1 cellular context compared by ENCODE assay signal in the genomic region with DNA sequence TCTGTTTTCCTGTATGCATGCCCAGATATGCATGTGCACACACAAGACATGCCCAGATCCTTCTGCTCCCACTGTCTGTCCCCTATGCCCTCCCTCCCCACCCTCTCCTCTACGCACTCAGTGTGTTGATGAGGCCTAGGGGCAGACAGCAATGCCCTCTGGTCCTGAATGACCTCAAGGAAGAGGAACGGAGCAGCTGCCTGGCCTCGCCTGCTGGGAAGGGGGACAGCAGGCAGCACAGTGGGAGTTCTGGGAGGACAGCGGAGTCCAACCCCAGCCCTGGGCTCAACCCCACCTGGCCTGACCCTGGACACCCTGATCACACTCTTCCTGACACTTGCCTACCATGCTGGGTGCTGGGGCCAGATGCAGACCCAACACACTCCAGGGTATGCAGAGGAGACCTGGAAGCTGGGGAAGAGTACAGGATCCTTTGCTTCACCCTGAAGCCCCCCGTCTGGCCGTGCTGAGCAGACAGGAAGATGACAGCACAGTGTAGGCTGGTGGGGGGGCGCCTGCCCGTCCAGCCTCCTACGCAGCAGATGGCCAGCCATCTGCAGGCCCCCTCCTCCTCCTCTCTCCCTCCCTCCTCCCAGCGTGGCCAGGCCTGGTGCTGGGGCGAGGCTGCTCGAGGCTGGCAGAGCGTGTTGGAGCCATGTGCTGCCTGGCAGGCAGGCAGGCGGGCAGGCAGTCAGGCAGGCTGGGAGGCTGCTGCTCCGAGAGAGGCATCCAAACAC.
TF ChIP-seq lines count a peak whose summit lies in the region.

No MANE protein-coding gene starts in this region.

TF ChIP-seq in GM23338, 12 proteins besides CTCF, POLR2A, EP300 and RAD21 (continued from another document):
- TF ChIP-seq, protein P1, sequence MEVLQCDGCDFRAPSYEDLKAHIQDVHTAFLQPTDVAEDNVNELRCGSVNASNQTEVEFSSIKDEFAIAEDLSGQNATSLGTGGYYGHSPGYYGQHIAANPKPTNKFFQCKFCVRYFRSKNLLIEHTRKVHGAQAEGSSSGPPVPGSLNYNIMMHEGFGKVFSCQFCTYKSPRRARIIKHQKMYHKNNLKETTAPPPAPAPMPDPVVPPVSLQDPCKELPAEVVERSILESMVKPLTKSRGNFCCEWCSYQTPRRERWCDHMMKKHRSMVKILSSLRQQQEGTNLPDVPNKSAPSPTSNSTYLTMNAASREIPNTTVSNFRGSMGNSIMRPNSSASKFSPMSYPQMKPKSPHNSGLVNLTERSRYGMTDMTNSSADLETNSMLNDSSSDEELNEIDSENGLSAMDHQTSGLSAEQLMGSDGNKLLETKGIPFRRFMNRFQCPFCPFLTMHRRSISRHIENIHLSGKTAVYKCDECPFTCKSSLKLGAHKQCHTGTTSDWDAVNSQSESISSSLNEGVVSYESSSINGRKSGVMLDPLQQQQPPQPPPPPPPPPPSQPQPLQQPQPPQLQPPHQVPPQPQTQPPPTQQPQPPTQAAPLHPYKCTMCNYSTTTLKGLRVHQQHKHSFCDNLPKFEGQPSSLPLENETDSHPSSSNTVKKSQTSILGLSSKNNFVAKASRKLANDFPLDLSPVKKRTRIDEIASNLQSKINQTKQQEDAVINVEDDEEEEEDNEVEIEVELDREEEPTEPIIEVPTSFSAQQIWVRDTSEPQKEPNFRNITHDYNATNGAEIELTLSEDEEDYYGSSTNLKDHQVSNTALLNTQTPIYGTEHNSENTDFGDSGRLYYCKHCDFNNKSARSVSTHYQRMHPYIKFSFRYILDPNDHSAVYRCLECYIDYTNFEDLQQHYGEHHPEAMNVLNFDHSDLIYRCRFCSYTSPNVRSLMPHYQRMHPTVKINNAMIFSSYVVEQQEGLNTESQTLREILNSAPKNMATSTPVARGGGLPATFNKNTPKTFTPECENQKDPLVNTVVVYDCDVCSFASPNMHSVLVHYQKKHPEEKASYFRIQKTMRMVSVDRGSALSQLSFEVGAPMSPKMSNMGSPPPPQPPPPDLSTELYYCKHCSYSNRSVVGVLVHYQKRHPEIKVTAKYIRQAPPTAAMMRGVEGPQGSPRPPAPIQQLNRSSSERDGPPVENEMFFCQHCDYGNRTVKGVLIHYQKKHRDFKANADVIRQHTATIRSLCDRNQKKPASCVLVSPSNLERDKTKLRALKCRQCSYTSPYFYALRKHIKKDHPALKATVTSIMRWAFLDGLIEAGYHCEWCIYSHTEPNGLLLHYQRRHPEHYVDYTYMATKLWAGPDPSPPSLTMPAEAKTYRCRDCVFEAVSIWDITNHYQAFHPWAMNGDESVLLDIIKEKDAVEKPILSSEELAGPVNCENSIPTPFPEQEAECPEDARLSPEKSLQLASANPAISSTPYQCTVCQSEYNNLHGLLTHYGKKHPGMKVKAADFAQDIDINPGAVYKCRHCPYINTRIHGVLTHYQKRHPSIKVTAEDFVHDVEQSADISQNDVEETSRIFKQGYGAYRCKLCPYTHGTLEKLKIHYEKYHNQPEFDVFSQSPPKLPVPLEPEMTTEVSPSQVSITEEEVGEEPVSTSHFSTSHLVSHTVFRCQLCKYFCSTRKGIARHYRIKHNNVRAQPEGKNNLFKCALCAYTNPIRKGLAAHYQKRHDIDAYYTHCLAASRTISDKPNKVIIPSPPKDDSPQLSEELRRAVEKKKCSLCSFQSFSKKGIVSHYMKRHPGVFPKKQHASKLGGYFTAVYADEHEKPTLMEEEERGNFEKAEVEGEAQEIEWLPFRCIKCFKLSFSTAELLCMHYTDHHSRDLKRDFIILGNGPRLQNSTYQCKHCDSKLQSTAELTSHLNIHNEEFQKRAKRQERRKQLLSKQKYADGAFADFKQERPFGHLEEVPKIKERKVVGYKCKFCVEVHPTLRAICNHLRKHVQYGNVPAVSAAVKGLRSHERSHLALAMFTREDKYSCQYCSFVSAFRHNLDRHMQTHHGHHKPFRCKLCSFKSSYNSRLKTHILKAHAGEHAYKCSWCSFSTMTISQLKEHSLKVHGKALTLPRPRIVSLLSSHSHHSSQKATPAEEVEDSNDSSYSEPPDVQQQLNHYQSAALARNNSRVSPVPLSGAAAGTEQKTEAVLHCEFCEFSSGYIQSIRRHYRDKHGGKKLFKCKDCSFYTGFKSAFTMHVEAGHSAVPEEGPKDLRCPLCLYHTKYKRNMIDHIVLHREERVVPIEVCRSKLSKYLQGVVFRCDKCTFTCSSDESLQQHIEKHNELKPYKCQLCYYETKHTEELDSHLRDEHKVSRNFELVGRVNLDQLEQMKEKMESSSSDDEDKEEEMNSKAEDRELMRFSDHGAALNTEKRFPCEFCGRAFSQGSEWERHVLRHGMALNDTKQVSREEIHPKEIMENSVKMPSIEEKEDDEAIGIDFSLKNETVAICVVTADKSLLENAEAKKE (CRISPR knock-in tag; IDR thresholded peaks at IDR 0.05), result no peak
- TF ChIP-seq ZNF114 (CRISPR knock-in tag; IDR thresholded peaks at IDR 0.05) (no peak), EZH2phosphoT487 (IDR thresholded peaks at IDR 0.05; ENCODE audit: unreplicated experiment) (no peak)
TF ChIP-seq in GM23338: peak in this region for 0.
